ENCODE assay signal across 7 cellular contexts in the genomic region with DNA sequence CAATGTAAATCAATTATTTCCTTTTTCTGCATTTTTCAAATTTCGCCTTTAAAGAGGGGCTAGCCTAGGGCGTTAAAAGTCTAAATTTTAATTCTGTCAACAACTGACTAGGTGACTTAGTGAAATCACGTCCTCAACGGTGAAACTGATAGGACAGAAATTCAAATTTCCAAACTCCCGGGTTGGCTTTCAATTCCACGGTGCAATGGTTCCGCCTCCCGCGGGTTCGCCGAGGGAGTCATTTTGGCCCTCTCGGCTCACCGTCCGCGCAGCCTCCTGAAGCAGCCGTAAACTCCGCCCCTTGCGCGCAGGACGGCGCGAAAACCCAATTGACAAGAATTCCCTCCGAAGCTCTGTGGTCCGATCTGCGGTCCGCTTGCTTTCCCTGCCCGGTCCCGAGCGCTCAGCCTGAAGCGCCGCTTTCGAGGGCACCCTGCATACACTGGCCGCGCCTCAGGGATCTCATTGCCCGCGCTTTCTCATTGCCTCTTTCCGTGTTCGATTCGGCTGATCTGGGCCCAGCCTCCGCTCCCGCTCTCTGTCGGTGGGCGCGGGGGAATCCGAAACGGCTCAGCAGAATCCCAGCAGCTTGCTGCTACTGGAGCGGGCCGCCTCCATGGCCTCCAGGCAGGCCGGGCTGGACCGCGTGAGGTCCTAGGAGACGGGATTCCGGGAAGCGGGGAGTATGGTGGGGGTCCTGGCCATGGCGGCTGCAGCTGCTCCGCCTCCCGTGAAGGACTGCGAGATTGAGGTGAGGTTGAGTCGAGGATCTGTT. TPM values are rescaled to one million over a fixed set of nuclear protein-coding genes. Genes with fewer than 3 reads are reported as not detected.
DNase-seq lines count a peak whose midpoint lies in the region; ATAC-seq, FAIRE-seq and TF ChIP-seq lines count a peak whose summit lies in the region.

A gene with protein sequence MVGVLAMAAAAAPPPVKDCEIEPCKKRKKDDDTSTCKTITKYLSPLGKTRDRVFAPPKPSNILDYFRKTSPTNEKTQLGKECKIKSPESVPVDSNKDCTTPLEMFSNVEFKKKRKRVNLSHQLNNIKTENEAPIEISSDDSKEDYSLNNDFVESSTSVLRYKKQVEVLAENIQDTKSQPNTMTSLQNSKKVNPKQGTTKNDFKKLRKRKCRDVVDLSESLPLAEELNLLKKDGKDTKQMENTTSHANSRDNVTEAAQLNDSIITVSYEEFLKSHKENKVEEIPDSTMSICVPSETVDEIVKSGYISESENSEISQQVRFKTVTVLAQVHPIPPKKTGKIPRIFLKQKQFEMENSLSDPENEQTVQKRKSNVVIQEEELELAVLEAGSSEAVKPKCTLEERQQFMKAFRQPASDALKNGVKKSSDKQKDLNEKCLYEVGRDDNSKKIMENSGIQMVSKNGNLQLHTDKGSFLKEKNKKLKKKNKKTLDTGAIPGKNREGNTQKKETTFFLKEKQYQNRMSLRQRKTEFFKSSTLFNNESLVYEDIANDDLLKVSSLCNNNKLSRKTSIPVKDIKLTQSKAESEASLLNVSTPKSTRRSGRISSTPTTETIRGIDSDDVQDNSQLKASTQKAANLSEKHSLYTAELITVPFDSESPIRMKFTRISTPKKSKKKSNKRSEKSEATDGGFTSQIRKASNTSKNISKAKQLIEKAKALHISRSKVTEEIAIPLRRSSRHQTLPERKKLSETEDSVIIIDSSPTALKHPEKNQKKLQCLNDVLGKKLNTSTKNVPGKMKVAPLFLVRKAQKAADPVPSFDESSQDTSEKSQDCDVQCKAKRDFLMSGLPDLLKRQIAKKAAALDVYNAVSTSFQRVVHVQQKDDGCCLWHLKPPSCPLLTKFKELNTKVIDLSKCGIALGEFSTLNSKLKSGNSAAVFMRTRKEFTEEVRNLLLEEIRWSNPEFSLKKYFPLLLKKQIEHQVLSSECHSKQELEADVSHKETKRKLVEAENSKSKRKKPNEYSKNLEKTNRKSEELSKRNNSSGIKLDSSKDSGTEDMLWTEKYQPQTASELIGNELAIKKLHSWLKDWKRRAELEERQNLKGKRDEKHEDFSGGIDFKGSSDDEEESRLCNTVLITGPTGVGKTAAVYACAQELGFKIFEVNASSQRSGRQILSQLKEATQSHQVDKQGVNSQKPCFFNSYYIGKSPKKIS (N-terminal part only) (plus strand): TSS at position 304 of the 775 bp plus-strand sequence. CDS start 382 bp downstream, at position 686.

- H3K4me3 ChIP-seq in kidney (ENCODE audit: low read length in 2 of 2) = peak within 1 kb of the TSS; percentile 64 to 87

- FAIRE-seq in GM18507 (lab: Jason Lieb, UNC) (peak; percentile 93), kidney (lab: Jason Lieb, UNC) (no peak)

- H3K27ac ChIP-seq in kidney (ENCODE audit: low read depth in 2 of 2, low read length in 2 of 2) = no peak within 1 kb of the TSS

- peak; percentile 62 for ATAC-seq in HG03378 (IDR thresholded peaks at IDR 0.05; ENCODE audit: unreplicated experiment)
- peak; percentile 95 for ATAC-seq in activated CD4-positive, CD25-positive, alpha-beta regulatory T cell treated with anti-CD3 and anti-CD28 coated beads, Interleukin-2, amount 50 U/mL, for 24 hours

- no peaks in the 10 kb centered on the region for H3K36me3 ChIP-seq in kidney (ENCODE audit: control insufficient read depth in 1 of 2, insufficient read depth in 2 of 2, low read length in 2 of 2)

- TF ChIP-seq CTCF in kidney (IDR thresholded peaks at IDR 0.05; ENCODE audit: borderline replicate concordance, extremely low read depth, insufficient read depth) = no peak

- intact Hi-C loops in kidney (cut with DNase I) = no loop called here

- peak; percentile 78 for DNase-seq in GM18507 (ENCODE audit: extremely low spot score, insufficient read length, low read depth)
- peak; percentile 91 for DNase-seq in NCI-H510A (lab: John Stamatoyannopoulos, UW)
- peak; percentile 90 for DNase-seq in cerebellar cortex (ENCODE audit: low spot score)
- DNase-seq in kidney = peak; percentile 95
- peak; percentile 81 to 89 (median 82) for DNase-seq in stimulated activated CD4-positive, alpha-beta T cell treated with anti-CD3 and anti-CD28 coated beads, Interleukin-12 subunit alpha, Interleukin-12 subunit beta, amount 100 ng/mL, for 48 hours (ENCODE audit: low read depth in 2 of 3, low spot score in 1 of 3)

- H3K4me1 ChIP-seq in kidney (ENCODE audit: control insufficient read depth in 1 of 2, insufficient read depth in 1 of 2, low read depth in 1 of 2, low read length in 2 of 2) = peaks cover 4 to 8% of the 10 kb centered on the region in 2 donors

- peak within 1 kb of the TSS; percentile 61 to 67 for H3K9ac ChIP-seq in kidney (ENCODE audit: low read length in 2 of 2)

- H3K9me3 ChIP-seq in kidney (ENCODE audit: control insufficient read depth in 1 of 2, low read length in 2 of 2) = no peaks in the 10 kb centered on the region

RNA-seq across cellular contexts. Expression of the gene that starts here (rescaled TPM):
- 1.7 TPM for total RNA-seq in kidney
- polyA plus RNA-seq in kidney (ENCODE audit: insufficient read depth, low read depth, low replicate concordance) = 0.19 TPM
